2 cellular contexts compared by ENCODE assay signal in the genomic region with DNA sequence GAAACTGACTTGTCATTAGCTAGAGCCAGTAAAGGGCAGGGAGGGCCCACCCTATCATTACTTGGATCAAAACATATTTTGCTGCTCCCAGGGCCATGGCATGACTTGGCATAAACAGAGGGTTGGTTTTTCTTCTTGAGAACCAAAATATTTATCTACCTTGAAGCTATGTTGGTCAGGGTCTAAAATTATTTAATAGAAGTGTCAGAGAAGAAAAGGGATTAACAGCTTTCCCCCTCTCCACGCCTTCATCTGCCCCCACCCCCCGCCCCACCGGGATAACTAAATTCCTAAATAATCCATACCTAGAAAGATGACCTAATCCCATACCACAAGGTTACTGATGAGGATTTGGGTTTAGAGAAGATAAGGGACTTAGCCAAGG.
A peak's percentile ranks its signal among the peaks of the same experiment; 100 is the strongest.
TF ChIP-seq lines count a peak whose summit lies in the region.

No MANE protein-coding gene starts in this region.

TF ChIP-seq in HepG2, 621 proteins besides CTCF, POLR2A, EP300 and RAD21:
- TF ChIP-seq TSC22D2 (CRISPR knock-in tag; IDR thresholded peaks at IDR 0.05; ENCODE audit: borderline replicate concordance) (no peak), NFE2L2 (IDR thresholded peaks at IDR 0.05; ENCODE audit: low read length) (peak; percentile 85), E2F1 (CRISPR knock-in tag; IDR thresholded peaks at IDR 0.05) (no peak), HNRNPK (IDR thresholded peaks at IDR 0.05; ENCODE audit: low read depth, low read length, poor library complexity, severe bottlenecking) (peak; percentile 22), NFATC3 (CRISPR knock-in tag; IDR thresholded peaks at IDR 0.05) (no peak), PHF20 (CRISPR knock-in tag; IDR thresholded peaks at IDR 0.05) (no peak), ZFAT (CRISPR knock-in tag; conservative IDR thresholded peaks at IDR 0.05) (no peak), ATRX (CRISPR knock-in tag; IDR thresholded peaks at IDR 0.05; ENCODE audit: borderline replicate concordance) (no peak), ZNF34 (CRISPR knock-in tag; IDR thresholded peaks at IDR 0.05; ENCODE audit: borderline replicate concordance) (no peak), ZNF33A (CRISPR knock-in tag; IDR thresholded peaks at IDR 0.05; ENCODE audit: borderline replicate concordance) (no peak), RORA (CRISPR knock-in tag; IDR thresholded peaks at IDR 0.05) (no peak), MYC (CRISPR knock-in tag; IDR thresholded peaks at IDR 0.05; ENCODE audit: borderline replicate concordance) (no peak), TMF1 (CRISPR knock-in tag; IDR thresholded peaks at IDR 0.05; ENCODE audit: low read depth) (no peak), ZBTB26 (CRISPR knock-in tag; IDR thresholded peaks at IDR 0.05; ENCODE audit: borderline replicate concordance) (no peak), ATAD3A (CRISPR knock-in tag; IDR thresholded peaks at IDR 0.05) (no peak), ZFP36L1 (CRISPR knock-in tag; IDR thresholded peaks at IDR 0.05) (no peak)
- TF ChIP-seq, protein P1, sequence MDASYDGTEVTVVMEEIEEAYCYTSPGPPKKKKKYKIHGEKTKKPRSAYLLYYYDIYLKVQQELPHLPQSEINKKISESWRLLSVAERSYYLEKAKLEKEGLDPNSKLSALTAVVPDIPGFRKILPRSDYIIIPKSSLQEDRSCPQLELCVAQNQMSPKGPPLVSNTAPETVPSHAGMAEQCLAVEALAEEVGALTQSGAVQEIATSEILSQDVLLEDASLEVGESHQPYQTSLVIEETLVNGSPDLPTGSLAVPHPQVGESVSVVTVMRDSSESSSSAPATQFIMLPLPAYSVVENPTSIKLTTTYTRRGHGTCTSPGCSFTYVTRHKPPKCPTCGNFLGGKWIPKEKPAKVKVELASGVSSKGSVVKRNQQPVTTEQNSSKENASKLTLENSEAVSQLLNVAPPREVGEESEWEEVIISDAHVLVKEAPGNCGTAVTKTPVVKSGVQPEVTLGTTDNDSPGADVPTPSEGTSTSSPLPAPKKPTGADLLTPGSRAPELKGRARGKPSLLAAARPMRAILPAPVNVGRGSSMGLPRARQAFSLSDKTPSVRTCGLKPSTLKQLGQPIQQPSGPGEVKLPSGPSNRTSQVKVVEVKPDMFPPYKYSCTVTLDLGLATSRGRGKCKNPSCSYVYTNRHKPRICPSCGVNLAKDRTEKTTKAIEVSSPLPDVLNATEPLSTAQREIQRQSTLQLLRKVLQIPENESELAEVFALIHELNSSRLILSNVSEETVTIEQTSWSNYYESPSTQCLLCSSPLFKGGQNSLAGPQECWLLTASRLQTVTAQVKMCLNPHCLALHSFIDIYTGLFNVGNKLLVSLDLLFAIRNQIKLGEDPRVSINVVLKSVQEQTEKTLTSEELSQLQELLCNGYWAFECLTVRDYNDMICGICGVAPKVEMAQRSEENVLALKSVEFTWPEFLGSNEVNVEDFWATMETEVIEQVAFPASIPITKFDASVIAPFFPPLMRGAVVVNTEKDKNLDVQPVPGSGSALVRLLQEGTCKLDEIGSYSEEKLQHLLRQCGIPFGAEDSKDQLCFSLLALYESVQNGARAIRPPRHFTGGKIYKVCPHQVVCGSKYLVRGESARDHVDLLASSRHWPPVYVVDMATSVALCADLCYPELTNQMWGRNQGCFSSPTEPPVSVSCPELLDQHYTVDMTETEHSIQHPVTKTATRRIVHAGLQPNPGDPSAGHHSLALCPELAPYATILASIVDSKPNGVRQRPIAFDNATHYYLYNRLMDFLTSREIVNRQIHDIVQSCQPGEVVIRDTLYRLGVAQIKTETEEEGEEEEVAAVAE (CRISPR knock-in tag; IDR thresholded peaks at IDR 0.05; ENCODE audit: borderline replicate concordance): no peak
- TF ChIP-seq, protein P2, sequence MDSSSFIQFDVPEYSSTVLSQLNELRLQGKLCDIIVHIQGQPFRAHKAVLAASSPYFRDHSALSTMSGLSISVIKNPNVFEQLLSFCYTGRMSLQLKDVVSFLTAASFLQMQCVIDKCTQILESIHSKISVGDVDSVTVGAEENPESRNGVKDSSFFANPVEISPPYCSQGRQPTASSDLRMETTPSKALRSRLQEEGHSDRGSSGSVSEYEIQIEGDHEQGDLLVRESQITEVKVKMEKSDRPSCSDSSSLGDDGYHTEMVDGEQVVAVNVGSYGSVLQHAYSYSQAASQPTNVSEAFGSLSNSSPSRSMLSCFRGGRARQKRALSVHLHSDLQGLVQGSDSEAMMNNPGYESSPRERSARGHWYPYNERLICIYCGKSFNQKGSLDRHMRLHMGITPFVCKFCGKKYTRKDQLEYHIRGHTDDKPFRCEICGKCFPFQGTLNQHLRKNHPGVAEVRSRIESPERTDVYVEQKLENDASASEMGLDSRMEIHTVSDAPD (CRISPR knock-in tag; IDR thresholded peaks at IDR 0.05): no peak

TF ChIP-seq in K562, 482 proteins besides CTCF, POLR2A, EP300 and RAD21 (continues in another document):
- no peak for TF ChIP-seq ZBTB1 (CRISPR knock-in tag; IDR thresholded peaks at IDR 0.05; ENCODE audit: borderline replicate concordance, low read depth)
- TF ChIP-seq NR2C2 (CRISPR knock-in tag; IDR thresholded peaks at IDR 0.05): no peak
- TF ChIP-seq NR2C2 (tag; IDR thresholded peaks at IDR 0.05): peak; percentile 44; the same call in 1 of the 2 replicates
- TF ChIP-seq CEBPB (tag; IDR thresholded peaks at IDR 0.05): no peak
- TF ChIP-seq C11orf30 (IDR thresholded peaks at IDR 0.05; ENCODE audit: low read depth): peak; percentile 79
- TF ChIP-seq DPF2 (IDR thresholded peaks at IDR 0.05): peak; percentile 75
- no peak for TF ChIP-seq ILK (tag; IDR thresholded peaks at IDR 0.05; ENCODE audit: borderline replicate concordance, low read depth)
- peak in 1 of 2 experiments; percentile 20; a peak in 1 of 4 replicates for TF ChIP-seq MAZ (CRISPR knock-in tag; conservative IDR thresholded peaks at IDR 0.05 in 1 of 2, IDR thresholded peaks at IDR 0.05 in 1 of 2)
- TF ChIP-seq MAFG (tag; conservative IDR thresholded peaks at IDR 0.05): peak; percentile 97
- TF ChIP-seq CCAR2 (IDR thresholded peaks at IDR 0.05; ENCODE audit: low read depth, low read length): no peak
- no peak for TF ChIP-seq BCL6 (CRISPR knock-in tag; IDR thresholded peaks at IDR 0.05)
- no peak for TF ChIP-seq ZNF766 (CRISPR knock-in tag; conservative IDR thresholded peaks at IDR 0.05)
- no peak for TF ChIP-seq MYC (IDR thresholded peaks at IDR 0.05; ENCODE audit: low read depth, low read length)
- no peak for TF ChIP-seq MYC (CRISPR knock-in tag; IDR thresholded peaks at IDR 0.05; ENCODE audit: borderline replicate concordance, low read depth)
- TF ChIP-seq, protein P3, sequence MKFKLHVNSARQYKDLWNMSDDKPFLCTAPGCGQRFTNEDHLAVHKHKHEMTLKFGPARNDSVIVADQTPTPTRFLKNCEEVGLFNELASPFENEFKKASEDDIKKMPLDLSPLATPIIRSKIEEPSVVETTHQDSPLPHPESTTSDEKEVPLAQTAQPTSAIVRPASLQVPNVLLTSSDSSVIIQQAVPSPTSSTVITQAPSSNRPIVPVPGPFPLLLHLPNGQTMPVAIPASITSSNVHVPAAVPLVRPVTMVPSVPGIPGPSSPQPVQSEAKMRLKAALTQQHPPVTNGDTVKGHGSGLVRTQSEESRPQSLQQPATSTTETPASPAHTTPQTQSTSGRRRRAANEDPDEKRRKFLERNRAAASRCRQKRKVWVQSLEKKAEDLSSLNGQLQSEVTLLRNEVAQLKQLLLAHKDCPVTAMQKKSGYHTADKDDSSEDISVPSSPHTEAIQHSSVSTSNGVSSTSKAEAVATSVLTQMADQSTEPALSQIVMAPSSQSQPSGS (CRISPR knock-in tag; IDR thresholded peaks at IDR 0.05): no peak
- 0 out of 2 replicates have a peak, but pooled peaks have one; percentile 33 for TF ChIP-seq HNRNPL (IDR thresholded peaks at IDR 0.05; ENCODE audit: low read depth, low read length)
- TF ChIP-seq TFAP4 (CRISPR knock-in tag; IDR thresholded peaks at IDR 0.05; ENCODE audit: borderline replicate concordance): no peak
- no peak for TF ChIP-seq ZNF41 (CRISPR knock-in tag; conservative IDR thresholded peaks at IDR 0.05)
- TF ChIP-seq MNT (conservative IDR thresholded peaks at IDR 0.05): 0 out of 4 replicates have a peak, but pooled peaks of 1 of the 2 experiments have one; percentile 39
- peak; percentile 50 for TF ChIP-seq ARID1B (IDR thresholded peaks at IDR 0.05)
- no peak for TF ChIP-seq SP2 (IDR thresholded peaks at IDR 0.05; ENCODE audit: extremely low read depth, low read depth, low read length, poor library complexity, severe bottlenecking)
- TF ChIP-seq ZNF77 (CRISPR knock-in tag; IDR thresholded peaks at IDR 0.05): no peak
- TF ChIP-seq VEZF1 (CRISPR knock-in tag; IDR thresholded peaks at IDR 0.05): peak; percentile 68
- no peak for TF ChIP-seq ZC3H8 (IDR thresholded peaks at IDR 0.05)
- TF ChIP-seq HMBOX1 (IDR thresholded peaks at IDR 0.05): peak; percentile 48; the same call in 1 of the 2 replicates
- TF ChIP-seq ATF7 (IDR thresholded peaks at IDR 0.05): 0 out of 2 replicates have a peak, but pooled peaks have one; percentile 31
- peak; percentile 64 for TF ChIP-seq SMARCB1 (IDR thresholded peaks at IDR 0.05; ENCODE audit: insufficient read length, low read depth)
- 0 out of 2 replicates have a peak, but pooled peaks have one; percentile 7 for TF ChIP-seq SMARCC2 (IDR thresholded peaks at IDR 0.05; ENCODE audit: low read depth)
- no peak for TF ChIP-seq MLLT1 (IDR thresholded peaks at IDR 0.05)
- no peak for TF ChIP-seq BMI1 (IDR thresholded peaks at IDR 0.05; ENCODE audit: low read length)
- TF ChIP-seq GABPB2 (CRISPR knock-in tag; conservative IDR thresholded peaks at IDR 0.05): no peak
- no peak for TF ChIP-seq FOXK1 (CRISPR knock-in tag; IDR thresholded peaks at IDR 0.05; ENCODE audit: borderline replicate concordance)
- no peak for TF ChIP-seq ZBTB2 (IDR thresholded peaks at IDR 0.05)
- TF ChIP-seq HNRNPK (IDR thresholded peaks at IDR 0.05; ENCODE audit: low read depth, low read length, poor library complexity, severe bottlenecking): no peak
- TF ChIP-seq CREB3 (tag; conservative IDR thresholded peaks at IDR 0.05; ENCODE audit: low read depth): 0 out of 2 replicates have a peak, but pooled peaks have one; percentile 29
- TF ChIP-seq CAMTA2 (CRISPR knock-in tag; conservative IDR thresholded peaks at IDR 0.05): no peak
